In the genomic region with DNA sequence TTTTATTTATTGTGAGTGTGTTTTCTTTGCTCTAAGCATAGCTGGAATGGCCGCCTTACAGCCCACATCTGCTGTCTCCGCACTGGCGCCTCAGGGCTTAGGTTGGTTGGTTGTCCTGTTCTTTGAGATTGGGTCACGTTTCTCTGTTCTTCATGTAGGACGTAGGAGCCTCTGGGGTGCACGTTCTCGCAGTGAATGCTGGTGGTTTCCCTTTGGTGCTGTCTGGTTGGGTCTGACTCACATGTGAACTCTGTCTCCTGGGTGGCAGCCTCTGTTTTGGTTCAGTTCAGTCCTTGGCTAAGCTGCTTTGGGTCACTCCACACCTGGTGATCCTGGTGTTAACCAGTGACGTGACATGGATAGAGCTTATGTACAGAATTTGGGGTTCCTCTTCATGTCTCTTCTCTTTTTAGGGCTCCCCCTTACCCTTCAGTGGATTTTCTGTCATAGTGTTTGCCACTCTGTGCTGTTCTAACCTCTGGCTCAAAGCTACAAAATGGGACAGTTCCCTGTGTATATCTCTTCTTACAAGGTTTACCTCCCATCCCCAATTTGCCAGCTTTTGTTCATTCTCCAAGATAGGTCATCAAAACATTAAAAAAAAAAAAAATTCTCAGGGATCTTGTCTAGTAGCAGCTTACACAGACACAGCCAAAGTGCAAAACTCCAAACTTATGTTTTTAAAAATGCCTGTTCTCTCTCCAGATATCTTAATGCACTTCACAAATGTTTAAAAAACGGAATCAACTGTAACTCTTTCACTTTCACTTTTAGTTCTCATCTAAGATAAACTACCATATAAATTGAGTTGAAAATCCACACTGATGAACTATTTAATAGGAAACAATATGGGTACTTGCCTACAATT, we compare ENCODE assay signal across 8 cellular contexts. TPM values are rescaled to one million over a fixed set of nuclear protein-coding genes. Genes with fewer than 3 reads are reported as not detected.
DNase-seq lines count a peak whose midpoint lies in the region; ATAC-seq and TF ChIP-seq lines count a peak whose summit lies in the region.

No MANE protein-coding gene starts in this region.

- TF ChIP-seq CTCF in HL-60 (IDR thresholded peaks at IDR 0.05; ENCODE audit: insufficient read depth, low read length): no peak
- TF ChIP-seq CTCF in gastroesophageal sphincter (IDR thresholded peaks at IDR 0.05): no peak

- no peak for TF ChIP-seq POLR2A in gastroesophageal sphincter (IDR thresholded peaks at IDR 0.05)

- peak overlapping the region; percentile 86 for H3K27ac Mint-ChIP-seq in activated CD8-positive, alpha-beta memory T cell treated with anti-CD3 and anti-CD28 coated beads, Interleukin-2, amount 10 ng/mL, durations not matched to agents 7 days and 5 days

- in situ Hi-C loops in ACHN (cut with HindIII; ENCODE audit: low pct_ligation_motif_present, low pct_unique_long_range_greater_than_20kb, low sequenced_read_pairs): no loop called here

- H3K36me3 ChIP-seq in gastroesophageal sphincter (no peaks in the 10 kb centered on the region), SJCRH30 (no peaks in the 10 kb centered on the region)

- WGBS in gastroesophageal sphincter (ENCODE audit: low coverage in 1 of 2), 2 donors: 46 to 72% methylated on average over 2 to 9 of the region's 9 CpGs

- H3K27me3 Mint-ChIP-seq in activated CD8-positive, alpha-beta memory T cell treated with anti-CD3 and anti-CD28 coated beads, Interleukin-2, amount 10 ng/mL, durations not matched to agents 7 days and 5 days: peaks cover 22% of the 10 kb centered on the region

- H3K4me1 Mint-ChIP-seq in activated CD8-positive, alpha-beta memory T cell treated with anti-CD3 and anti-CD28 coated beads, Interleukin-2, amount 10 ng/mL, durations not matched to agents 7 days and 5 days: peaks cover 24% of the 10 kb centered on the region

- H3K4me3 Mint-ChIP-seq in activated CD8-positive, alpha-beta memory T cell treated with anti-CD3 and anti-CD28 coated beads, Interleukin-2, amount 10 ng/mL, durations not matched to agents 7 days and 5 days: peak overlapping the region; percentile 72

- peak; percentile 55 for DNase-seq in ACHN
- DNase-seq in HL-60 (ENCODE audit: low read depth in 1 of 2, low spot score in 1 of 2): no peak
- peak; percentile 85 for DNase-seq in activated CD8-positive, alpha-beta memory T cell treated with anti-CD3 and anti-CD28 coated beads, Interleukin-2, amount 10 ng/mL, durations not matched to agents 7 days and 5 days
- peak; percentile 62 for DNase-seq in stimulated activated CD4-positive, alpha-beta T cell treated with anti-CD3 and anti-CD28 coated beads, Interleukin-2, amount 100 ng/mL, for 4 hours (ENCODE audit: low read depth)
- no peak for DNase-seq in NCI-H345 treated with DMSO at 0.1 percent for 48 hours (lab: John Stamatoyannopoulos, UW; ENCODE audit: unreplicated experiment)
- DNase-seq in SJCRH30: no peak

- H3K9me3 ChIP-seq in gastroesophageal sphincter: no peaks in the 10 kb centered on the region
- H3K9me3 ChIP-seq in SJCRH30 (replicated peaks): no peaks in the 10 kb centered on the region

- ATAC-seq in GM19455 (IDR thresholded peaks at IDR 0.05; ENCODE audit: unreplicated experiment) (peak; percentile 97), gastroesophageal sphincter (peak; percentile 50)
- ATAC-seq in activated CD8-positive, alpha-beta memory T cell treated with anti-CD3 and anti-CD28 coated beads, Interleukin-2, amount 10 ng/mL, durations not matched to agents 7 days and 5 days: peak; percentile 99

- H3K4me1 ChIP-seq in gastroesophageal sphincter (peaks cover 0 to 10% (median 0%) of the 10 kb centered on the region in 3 donors), SJCRH30 (no peaks in the 10 kb centered on the region)

- CTCF ChIA-PET in activated CD8-positive, alpha-beta memory T cell treated with anti-CD3 and anti-CD28 coated beads, Interleukin-2, amount 10 ng/mL, durations not matched to agents 7 days and 5 days (lab: Charles Lee): interaction anchor here (0.6 to 1.6 kb wide), 10 partner anchors 10 to 156 kb away, joined by 3 to 5 read pairs (median 3); no protein-coding TSS in a partner anchor

- TF ChIP-seq EP300 in gastroesophageal sphincter (IDR thresholded peaks at IDR 0.05): no peak

- H3K27me3 ChIP-seq in HL-60 (ENCODE audit: insufficient read depth, poor library complexity, severe bottlenecking) (no peaks in the 10 kb centered on the region), gastroesophageal sphincter (no peaks in the 10 kb centered on the region), SJCRH30 (no peaks in the 10 kb centered on the region)

- H3K36me3 Mint-ChIP-seq in activated CD8-positive, alpha-beta memory T cell treated with anti-CD3 and anti-CD28 coated beads, Interleukin-2, amount 10 ng/mL, durations not matched to agents 7 days and 5 days: no peaks in the 10 kb centered on the region

- H3K4me3 ChIP-seq in HL-60 (replicated peaks; ENCODE audit: insufficient read depth, low read length): peak overlapping the region; percentile 13; the same call in 1 of the 2 replicates
- peak overlapping the region in 1 of 2 donors; percentile 29 for H3K4me3 ChIP-seq in gastroesophageal sphincter
- no peak overlapping the region for H3K4me3 ChIP-seq in SJCRH30

- no peak overlapping the region for H3K27ac ChIP-seq in HL-60 (replicated peaks)
- H3K27ac ChIP-seq in gastroesophageal sphincter: peak overlapping the region in 1 of 4 donors; percentile 0
- no peak overlapping the region for H3K27ac ChIP-seq in SJCRH30

- no peaks in the 10 kb centered on the region for H3K9me3 Mint-ChIP-seq in activated CD8-positive, alpha-beta memory T cell treated with anti-CD3 and anti-CD28 coated beads, Interleukin-2, amount 10 ng/mL, durations not matched to agents 7 days and 5 days (ENCODE audit: low read depth)

RNA-seq across cellular contexts. Expression of gene LPCAT1, which starts 12.8 kb away (rescaled TPM):
- total RNA-seq in activated CD8-positive, alpha-beta memory T cell treated with anti-CD3 and anti-CD28 coated beads, Interleukin-2, amount 10 ng/mL, durations not matched to agents 7 days and 5 days: 10 to 100 TPM; 83.8 to 85.3 TPM
- 10 to 100 TPM; 20.3 to 52.6 (median 31.8) TPM for total RNA-seq in gastroesophageal sphincter
- 36.9 and 44.6 TPM in 2 replicates for total RNA-seq in SJCRH30 (2014; rRNA removed; shearing (Covaris generic))

Comparison
In these comparisons a context has a peak if more than half of its experiments do, and no peak if none do; other contexts are left out.
1. DNase-seq: peak in ACHN (single experiment), activated CD8-positive, alpha-beta memory T cell treated with anti-CD3 and anti-CD28 coated beads, Interleukin-2, amount 10 ng/mL, durations not matched to agents 7 days and 5 days (single experiment) and stimulated activated CD4-positive, alpha-beta T cell treated with anti-CD3 and anti-CD28 coated beads, Interleukin-2, amount 100 ng/mL, for 4 hours (single experiment); none in HL-60 (0 of 2), NCI-H345 treated with DMSO at 0.1 percent for 48 hours (single experiment) and SJCRH30 (0 of 2).
2. Peak in every context shown above with its lines, with median percentiles within 50 percentile points of each other: ATAC-seq.